14 cellular contexts compared by ENCODE assay signal in genomic region chr4:35912174-35912573, GRCh38.
DNase-seq lines count a peak whose midpoint lies in the region; ATAC-seq and TF ChIP-seq lines count a peak whose summit lies in the region.
"Had no signal": no experiment of that assay in that cellular context is flagged by ENCODE, and none has a peak within 500 bp of the region (broad histone marks: within the 10 kb centered on the region; RNA-seq: fewer than 3 reads in every experiment).

No MANE protein-coding gene starts in this region.

- no peaks in the 10 kb centered on the region for H3K27me3 ChIP-seq in right cardiac atrium (ENCODE audit: control insufficient read depth, insufficient read depth)

- H3K4me3 ChIP-seq in right cardiac atrium (ENCODE audit: low read length), result no peak overlapping the region
- H3K4me3 ChIP-seq: GM23248, SK-N-MC had no signal

- intact Hi-C loops in right cardiac atrium (cut with DNase I), result no loop called here

- H3K4me1 ChIP-seq in right cardiac atrium (ENCODE audit: control insufficient read depth, insufficient read depth, low read length), result no peaks in the 10 kb centered on the region

- DNase-seq in NCI-H2029 (lab: John Stamatoyannopoulos, UW) (no peak), right cardiac atrium (no peak), omental fat pad (ENCODE audit: low spot score) (no peak), NCI-H187 (lab: John Stamatoyannopoulos, UW) (no peak)
- DNase-seq: activated CD4-positive, alpha-beta T cell treated with anti-CD3 and anti-CD28 coated beads for 4 hours; activated naive CD4-positive, alpha-beta T cell treated with anti-CD3 and anti-CD28 coated beads for 36 hours; cerebellar nuclear complex; GM23248; NCI-H526 had no signal

- no peaks in the 10 kb centered on the region for H3K9me3 ChIP-seq in right cardiac atrium (ENCODE audit: control insufficient read depth, low read length)

- TF ChIP-seq CTCF in omental fat pad (IDR thresholded peaks at IDR 0.05), result no peak

- ATAC-seq in GM18498 (IDR thresholded peaks at IDR 0.05; ENCODE audit: unreplicated experiment) (peak; percentile 92), GM19452 (IDR thresholded peaks at IDR 0.05; ENCODE audit: unreplicated experiment) (peak; percentile 85), HG02884 (IDR thresholded peaks at IDR 0.05; ENCODE audit: unreplicated experiment) (peak; percentile 86), HG03520 (IDR thresholded peaks at IDR 0.05; ENCODE audit: unreplicated experiment) (peak; percentile 77), right cardiac atrium (no peak), omental fat pad (ENCODE audit: low FRiP score) (no peak)

- no peak overlapping the region for H3K27ac ChIP-seq in right cardiac atrium (ENCODE audit: low read length)
- H3K27ac ChIP-seq: GM23248, SK-N-MC had no signal

- WGBS in right cardiac atrium, result 62% methylated on average over 2 of the region's 2 CpGs

Comparison
In these comparisons a context has a peak if more than half of its experiments do, and no peak if none do; other contexts are left out.
1. ATAC-seq: peak in GM18498 (single experiment), GM19452 (single experiment), HG02884 (single experiment) and HG03520 (single experiment); none in right cardiac atrium (0 of 2) and omental fat pad (single experiment).